Comparison of ENCODE assay signal across 10 cellular contexts in the genomic region with DNA sequence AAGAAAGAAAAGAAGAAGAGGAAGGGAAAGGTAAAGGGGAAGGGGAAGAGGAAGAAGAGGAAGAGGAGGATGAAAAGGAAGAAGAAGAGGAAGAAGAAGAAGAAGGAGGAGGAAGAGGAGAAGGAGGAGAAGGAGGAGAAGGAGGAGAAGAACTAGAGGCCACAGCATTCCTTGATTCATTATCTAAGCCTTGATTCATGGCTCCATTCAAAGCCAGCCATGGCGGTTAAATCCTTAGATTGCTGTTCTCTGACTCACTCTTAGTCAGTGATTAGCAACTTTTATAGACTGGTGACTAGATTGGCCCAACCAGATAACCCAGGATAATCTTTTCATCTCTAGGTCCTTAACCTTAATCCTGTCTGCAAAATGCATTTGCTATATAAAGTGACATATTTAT. TPM values are rescaled to one million over a fixed set of nuclear protein-coding genes. Genes with fewer than 3 reads are reported as not detected.
DNase-seq lines count a peak whose midpoint lies in the region; ATAC-seq and TF ChIP-seq lines count a peak whose summit lies in the region.
"Had no signal": no experiment of that assay in that cellular context is flagged by ENCODE, and none has a peak within 500 bp of the region (broad histone marks: within the 10 kb centered on the region; RNA-seq: fewer than 3 reads in every experiment).

No MANE protein-coding gene starts in this region.

- no peak overlapping the region for H3K27ac Mint-ChIP-seq in natural killer cell

- 0 out of 2 replicates have a peak overlapping the region, but pooled peaks have one; percentile 9 for H3K27ac ChIP-seq in DOHH2 (ENCODE audit: low read depth, low read length)
- no peak overlapping the region for H3K27ac ChIP-seq in trophoblast cell (ENCODE audit: low read depth, low read length)

- H3K27me3 Mint-ChIP-seq in natural killer cell (ENCODE audit: low read depth in 2 of 2), result no peaks in the 10 kb centered on the region

- no peak overlapping the region for H3K4me3 ChIP-seq in DOHH2 (ENCODE audit: low read length)
- no peak overlapping the region for H3K4me3 ChIP-seq in trophoblast cell (ENCODE audit: low read depth, low read length)
- H3K4me3 ChIP-seq: lung had no signal

- no peak overlapping the region for H2BK12ac ChIP-seq in trophoblast cell (ENCODE audit: low read length)

- no peaks in the 10 kb centered on the region for H3K4me1 Mint-ChIP-seq in natural killer cell

- H4K91ac ChIP-seq in trophoblast cell (ENCODE audit: low read depth, low read length), result no peak overlapping the region

- H3K9me2 ChIP-seq in DOHH2 (replicated peaks; ENCODE audit: control insufficient read depth, low read length), result no peaks in the 10 kb centered on the region

- no peaks in the 10 kb centered on the region for H3K27me3 ChIP-seq in DOHH2 (ENCODE audit: control insufficient read depth, low read length)
- no peaks in the 10 kb centered on the region for H3K27me3 ChIP-seq in trophoblast cell (ENCODE audit: insufficient read depth, low read length)

- H3K79me1 ChIP-seq in trophoblast cell (ENCODE audit: low read length), result no peaks in the 10 kb centered on the region

- intact Hi-C loops in natural killer cell (cut with micrococcal nuclease), result no loop called here

- H2AFZ ChIP-seq in trophoblast cell (ENCODE audit: insufficient read depth, low read length, poor library complexity), result no peak overlapping the region

- H3K4me3 Mint-ChIP-seq in natural killer cell, result no peak overlapping the region

- H4K8ac ChIP-seq in trophoblast cell (ENCODE audit: low read depth, low read length), result no peak overlapping the region

- H3K4ac ChIP-seq in trophoblast cell (ENCODE audit: low read depth, low read length), result no peak overlapping the region

- H3K9me3 ChIP-seq in DOHH2 (ENCODE audit: control insufficient read depth, insufficient read depth, low read length), result no peaks in the 10 kb centered on the region
- H3K9me3 ChIP-seq in trophoblast cell (ENCODE audit: insufficient read depth, low read depth, low read length), result no peaks in the 10 kb centered on the region

- H3K4me2 ChIP-seq in DOHH2 (ENCODE audit: low read length) (no peak overlapping the region), trophoblast cell (ENCODE audit: low read length) (no peak overlapping the region)

- H3K14ac ChIP-seq in trophoblast cell (ENCODE audit: low read length), result no peak overlapping the region

- no peak for ATAC-seq in natural killer cell
- no peak for ATAC-seq in HG02798 (IDR thresholded peaks at IDR 0.05; ENCODE audit: poor library complexity, unreplicated experiment)
- no peak for ATAC-seq in HG03469 (IDR thresholded peaks at IDR 0.05; ENCODE audit: unreplicated experiment)

- H2BK120ac ChIP-seq in trophoblast cell (ENCODE audit: insufficient read depth, low read length, poor library complexity), result no peak overlapping the region

- H3K79me2 ChIP-seq in DOHH2 (ENCODE audit: control insufficient read depth, low read length) (no peaks in the 10 kb centered on the region), trophoblast cell (ENCODE audit: control insufficient read depth, insufficient read depth, low read length, poor library complexity) (no peaks in the 10 kb centered on the region)

- no peak overlapping the region for H2BK5ac ChIP-seq in trophoblast cell (ENCODE audit: low read depth, low read length, poor library complexity)

- no peaks in the 10 kb centered on the region for H3K36me3 Mint-ChIP-seq in natural killer cell

- DNase-seq in NCI-H524 (lab: John Stamatoyannopoulos, UW) (peak; percentile 43 to 67), dedifferentiated amniotic fluid mesenchymal stem cell (ENCODE audit: extremely low spot score) (peak; percentile 41), trophoblast cell (peak; percentile 49 to 81), natural killer cell (no peak), D341Med (ENCODE audit: low spot score) (no peak)
- DNase-seq: NCI-H2171 treated with DMSO at 0.1 percent for 48 hours had no signal

- no peak overlapping the region for H3K18ac ChIP-seq in trophoblast cell (ENCODE audit: low read length)

- H3F3A ChIP-seq in DOHH2 (ENCODE audit: control insufficient read depth, insufficient read depth), result no peaks in the 10 kb centered on the region

- no peaks in the 10 kb centered on the region for H3K9me3 Mint-ChIP-seq in natural killer cell

- H3K9ac ChIP-seq in trophoblast cell (ENCODE audit: low read length), result no peak overlapping the region

- H4K12ac ChIP-seq in trophoblast cell (ENCODE audit: low read depth, low read length), result no peak overlapping the region

- TF ChIP-seq CTCF in DOHH2 (IDR thresholded peaks at IDR 0.05; ENCODE audit: low read depth, low read length, poor library complexity, severe bottlenecking), result no peak
- no peak for TF ChIP-seq CTCF in natural killer cell (IDR thresholded peaks at IDR 0.05)

- no peak overlapping the region for H3K23ac ChIP-seq in trophoblast cell (ENCODE audit: low read length)

- H4K20me1 ChIP-seq in DOHH2 (ENCODE audit: control insufficient read depth, insufficient read depth, low read depth, low read length), result no peaks in the 10 kb centered on the region

- H2AK5ac ChIP-seq in trophoblast cell (ENCODE audit: low read length), result no peak overlapping the region

- H3K36me3 ChIP-seq in DOHH2 (ENCODE audit: control insufficient read depth, low read length) (no peaks in the 10 kb centered on the region), trophoblast cell (ENCODE audit: control insufficient read depth in 1 of 2, insufficient read depth in 2 of 2, low read length in 2 of 2) (no peaks in the 10 kb centered on the region)

- no CpG with 5 or more reads among the region's 1 CpG for WGBS in trophoblast cell (ENCODE audit: extremely low coverage, insufficient coverage, insufficient read length)

- peaks cover 22% of the 10 kb centered on the region for H3K4me1 ChIP-seq in DOHH2 (ENCODE audit: control insufficient read depth, low read length)
- no peaks in the 10 kb centered on the region for H3K4me1 ChIP-seq in trophoblast cell (ENCODE audit: control insufficient read depth in 1 of 2, insufficient read depth in 2 of 2, low read length in 2 of 2)

RNA-seq across cellular contexts. Expression of a gene that starts 47.6 kb away (rescaled TPM):
- 0.11 and 0.29 TPM in 2 replicates for polyA plus RNA-seq in trophoblast cell (2013)
- total RNA-seq in natural killer cell, result not detected
- total RNA-seq: lung had no signal
- polyA plus RNA-seq: lung had no signal

Comparison
In these comparisons a context has a peak if more than half of its experiments do, and no peak if none do; other contexts are left out.
1. DNase-seq: peak in NCI-H524 (2 of 2), dedifferentiated amniotic fluid mesenchymal stem cell (single experiment) and trophoblast cell (2 of 2); none in natural killer cell (single experiment) and D341Med (single experiment).